In genomic region chr16:70760221-70760620, GRCh38 we compare ENCODE assay signal across 16 cellular contexts. TPM values are rescaled to one million over a fixed set of nuclear protein-coding genes. Genes with fewer than 3 reads are reported as not detected.
A peak's percentile ranks its signal among the peaks of the same experiment; 100 is the strongest.
DNase-seq lines count a peak whose midpoint lies in the region; ATAC-seq, FAIRE-seq and TF ChIP-seq lines count a peak whose summit lies in the region.
"Had no signal": no experiment of that assay in that cellular context is flagged by ENCODE, and none has a peak within 500 bp of the region (broad histone marks: within the 10 kb centered on the region; RNA-seq: fewer than 3 reads in every experiment).

No MANE protein-coding gene starts in this region.

- ATAC-seq in SK-N-SH treated with all-trans-retinoic acid at 6 μM for 48 hours, result no peak; the same call in 2 of the 3 replicates
- ATAC-seq in activated T-helper 17 cell treated with anti-CD3 and anti-CD28 coated beads, Interleukin-2, amount 50 U/mL, for 72 hours (replicated peaks), result no peak
- ATAC-seq: effector memory CD8-positive, alpha-beta T cell had no signal

- no peak for TF ChIP-seq POLR2A in suprapubic skin (IDR thresholded peaks at IDR 0.05)

- 0 out of 2 replicates have a peak overlapping the region, but pooled peaks have one; percentile 17 for H3K9ac ChIP-seq in SK-N-SH
- no peak overlapping the region for H3K9ac ChIP-seq in keratinocyte (ENCODE audit: control insufficient read depth, extremely low read depth, insufficient read depth, low read length)

- peaks cover 44% of the 10 kb centered on the region for H3K36me3 Mint-ChIP-seq in activated T-helper 17 cell treated with anti-CD3 and anti-CD28 coated beads, Interleukin-2, amount 50 U/mL, for 72 hours (ENCODE audit: low read depth)

- CTCF ChIA-PET in SK-N-SH (lab: Yijun Ruan, JAX), result interaction anchor here (1.1 to 6.8 kb wide), 4 partner anchors 10 to 81 kb away, joined by 3 to 54 read pairs (median 3); no protein-coding TSS in a partner anchor

- H3K9me3 ChIP-seq in SK-N-SH (no peaks in the 10 kb centered on the region), keratinocyte (ENCODE audit: control insufficient read depth, low read depth, low read length) (no peaks in the 10 kb centered on the region), suprapubic skin (no peaks in the 10 kb centered on the region), ascending aorta (no peaks in the 10 kb centered on the region)
- H3K9me3 ChIP-seq: right atrium auricular region, SJSA1 had no signal

- FAIRE-seq in keratinocyte (lab: Jason Lieb, UNC), result peak; percentile 56

- H3K27me3 Mint-ChIP-seq in activated T-helper 17 cell treated with anti-CD3 and anti-CD28 coated beads, Interleukin-2, amount 50 U/mL, for 72 hours, result no peaks in the 10 kb centered on the region
- H3K27me3 Mint-ChIP-seq: effector memory CD8-positive, alpha-beta T cell; naive B cell had no signal

- peaks cover 20% of the 10 kb centered on the region for H3F3A ChIP-seq in SK-N-SH (replicated peaks; ENCODE audit: insufficient read depth)

- H3K4me3 ChIP-seq in SK-N-SH (ENCODE audit: low read depth in 2 of 2, low read length in 1 of 2), result no peak overlapping the region
- H3K4me3 ChIP-seq in keratinocyte (ENCODE audit: control insufficient read depth in 2 of 3, extremely low read depth in 1 of 3, insufficient read depth in 2 of 3, low read depth in 1 of 3, low read length in 3 of 3), result peak overlapping the region in 1 of 3 experiments; percentile 30
- H3K4me3 ChIP-seq in suprapubic skin, result no peak overlapping the region
- H3K4me3 ChIP-seq in ascending aorta, result no peak overlapping the region
- H3K4me3 ChIP-seq: right atrium auricular region, SJSA1 had no signal

- no peak for TF ChIP-seq RAD21 in SK-N-SH (IDR thresholded peaks at IDR 0.05; ENCODE audit: low read length)

- no peaks in the 10 kb centered on the region for H3K9me3 Mint-ChIP-seq in activated T-helper 17 cell treated with anti-CD3 and anti-CD28 coated beads, Interleukin-2, amount 50 U/mL, for 72 hours
- H3K9me3 Mint-ChIP-seq: effector memory CD8-positive, alpha-beta T cell; naive B cell had no signal

- TF ChIP-seq CTCF in SK-N-SH (IDR thresholded peaks at IDR 0.05) (no peak), keratinocyte (optimal IDR thresholded peaks at IDR 0.05 in 1 of 3, IDR thresholded peaks at IDR 0.05 in 1 of 3, conservative IDR thresholded peaks at IDR 0.05 in 1 of 3; ENCODE audit: extremely low read depth in 1 of 3, insufficient read depth in 2 of 3, low read length in 3 of 3) (no peak), suprapubic skin (IDR thresholded peaks at IDR 0.05) (no peak), ascending aorta (IDR thresholded peaks at IDR 0.05) (no peak)

- dilution Hi-C loops in keratinocyte (cut with MboI; ENCODE audit: extremely low pct_ligation_motif_present, low sequenced_read_pairs), result no loop called here

- peak overlapping the region; percentile 59 for H3K4me2 ChIP-seq in SK-N-SH
- H3K4me2 ChIP-seq in keratinocyte (ENCODE audit: control insufficient read depth, extremely low read depth, insufficient read depth, low read depth, low read length), result peak overlapping the region; percentile 77

- H3K27ac Mint-ChIP-seq in activated T-helper 17 cell treated with anti-CD3 and anti-CD28 coated beads, Interleukin-2, amount 50 U/mL, for 72 hours, result peak overlapping the region; percentile 48

- H3K36me3 ChIP-seq in SK-N-SH (replicated peaks in 1 of 2; ENCODE audit: control insufficient read depth in 1 of 2, insufficient read depth in 2 of 2, low read length in 1 of 2) (peaks cover 4 to 33% of the 10 kb centered on the region in 2 experiments), keratinocyte (ENCODE audit: control insufficient read depth in 2 of 2, extremely low read depth in 1 of 2, insufficient read depth in 2 of 2, low read length in 2 of 2) (peaks cover 16 to 30% of the 10 kb centered on the region in 2 experiments), suprapubic skin (peaks cover 41% of the 10 kb centered on the region), ascending aorta (peaks cover 21 to 37% of the 10 kb centered on the region in 2 donors)

- WGBS in SK-N-SH (ENCODE audit: low lambda C conversion rate), result 73% methylated on average over 3 of the region's 3 CpGs
- WGBS in suprapubic skin, result 70% methylated on average over 3 of the region's 3 CpGs

- H3K4me1 ChIP-seq in SK-N-SH (ENCODE audit: control insufficient read depth in 1 of 2, insufficient read depth in 2 of 2, low read depth in 1 of 2, low read length in 1 of 2) (peaks cover 4 to 20% of the 10 kb centered on the region in 2 experiments; a peak in 3 of 4 replicates), keratinocyte (ENCODE audit: control insufficient read depth, extremely low read depth, insufficient read depth, low read length) (peaks cover 34% of the 10 kb centered on the region), suprapubic skin (peaks cover 40% of the 10 kb centered on the region), ascending aorta (peaks cover 0 to 13% of the 10 kb centered on the region in 2 donors)

- no peak overlapping the region for H2AFZ ChIP-seq in SK-N-SH (ENCODE audit: low read depth)
- H2AFZ ChIP-seq in keratinocyte (ENCODE audit: control insufficient read depth, low read length), result no peak overlapping the region

- H3K4me1 Mint-ChIP-seq in activated T-helper 17 cell treated with anti-CD3 and anti-CD28 coated beads, Interleukin-2, amount 50 U/mL, for 72 hours, result no peaks in the 10 kb centered on the region
- H3K4me1 Mint-ChIP-seq: naive B cell had no signal

- no peaks in the 10 kb centered on the region for H3K9me1 ChIP-seq in keratinocyte (ENCODE audit: control insufficient read depth, extremely low read depth, insufficient read depth, low read length)

- H4K20me1 ChIP-seq in SK-N-SH (ENCODE audit: insufficient read depth) (no peaks in the 10 kb centered on the region), keratinocyte (ENCODE audit: control insufficient read depth, extremely low read depth, insufficient read depth, low read length) (no peaks in the 10 kb centered on the region)

- H3K9me2 ChIP-seq in SK-N-SH, result no peaks in the 10 kb centered on the region

- H3K79me2 ChIP-seq in SK-N-SH (ENCODE audit: insufficient read depth), result no peaks in the 10 kb centered on the region
- no peaks in the 10 kb centered on the region for H3K79me2 ChIP-seq in keratinocyte (ENCODE audit: control insufficient read depth, insufficient read depth, low read length)

- TF ChIP-seq EP300 in SK-N-SH (IDR thresholded peaks at IDR 0.05; ENCODE audit: borderline replicate concordance in 1 of 2, low read depth in 1 of 2, low read length in 1 of 2) (no peak), suprapubic skin (IDR thresholded peaks at IDR 0.05) (no peak)

- H3K27me3 ChIP-seq in SK-N-SH (ENCODE audit: insufficient read depth) (no peaks in the 10 kb centered on the region), keratinocyte (ENCODE audit: control insufficient read depth, extremely low read depth, insufficient read depth, low read length) (no peaks in the 10 kb centered on the region), suprapubic skin (no peaks in the 10 kb centered on the region), ascending aorta (no peaks in the 10 kb centered on the region)
- H3K27me3 ChIP-seq: right atrium auricular region, SJSA1 had no signal

- peak overlapping the region; percentile 43 to 80 for H3K27ac ChIP-seq in SK-N-SH (ENCODE audit: low read depth in 2 of 2, low read length in 1 of 2)
- H3K27ac ChIP-seq in keratinocyte (ENCODE audit: control insufficient read depth, insufficient read depth, low read length), result peak overlapping the region; percentile 59
- peak overlapping the region; percentile 30 for H3K27ac ChIP-seq in suprapubic skin
- H3K27ac ChIP-seq in ascending aorta, result no peak overlapping the region
- H3K27ac ChIP-seq: 22Rv1, right atrium auricular region, SJSA1, VCaP had no signal

- POLR2A ChIA-PET in SK-N-SH (lab: Yijun Ruan, JAX), result no interaction called here

- no peak overlapping the region for H3K4me3 Mint-ChIP-seq in activated T-helper 17 cell treated with anti-CD3 and anti-CD28 coated beads, Interleukin-2, amount 50 U/mL, for 72 hours
- H3K4me3 Mint-ChIP-seq: effector memory CD8-positive, alpha-beta T cell; naive B cell had no signal

- DNase-seq in SK-N-SH (no peak), keratinocyte (ENCODE audit: low read depth, low spot score) (no peak), suprapubic skin (ENCODE audit: low spot score in 2 of 2) (no peak), ascending aorta (ENCODE audit: low spot score in 2 of 2) (no peak), HuH-7.5 (ENCODE audit: low spot score) (no peak), EL (no peak)
- DNase-seq: COR-L47; effector memory CD8-positive, alpha-beta T cell; naive B cell; NCI-H2081 had no signal

- intact Hi-C loops in ascending aorta (cut with DNase I), result no loop called here

TF ChIP-seq in SK-N-SH, 30 proteins besides CTCF, POLR2A, EP300 and RAD21 (continues in another document):
- TF ChIP-seq RXRA (IDR thresholded peaks at IDR 0.05; ENCODE audit: borderline replicate concordance, low read depth), result no peak
- no peak for TF ChIP-seq MXI1 (IDR thresholded peaks at IDR 0.05; ENCODE audit: low read depth, low read length)
- no peak for TF ChIP-seq ELF1 (IDR thresholded peaks at IDR 0.05)
- TF ChIP-seq SMC3 (IDR thresholded peaks at IDR 0.05; ENCODE audit: low read depth, low read length), result no peak
- TF ChIP-seq EZH2phosphoT487 (IDR thresholded peaks at IDR 0.05; ENCODE audit: borderline replicate concordance, low read depth), result no peak

RNA-seq across cellular contexts. Expression of gene VAC14, which starts 40.7 kb away (rescaled TPM):
- polyA plus RNA-seq in SK-N-SH (2012; rRNA removed) (30.9 and 33.2 TPM in 2 replicates), keratinocyte (15.9 to 26.4 TPM (median 20.0 TPM) in 3 replicates)
- polyA plus RNA-seq in SK-N-SH (2012; cell fraction: cytosol; rRNA removed), result 12.9 and 21.9 TPM in 2 replicates
- polyA plus RNA-seq in SK-N-SH (2012; cell fraction: nucleus; rRNA removed), result 48.4 and 53.9 TPM in 2 replicates
- 10 to 100 TPM; 22.4 to 34.9 TPM for total RNA-seq in activated T-helper 17 cell treated with anti-CD3 and anti-CD28 coated beads, Interleukin-2, amount 50 U/mL, for 72 hours
- polyA plus RNA-seq in keratinocyte (2011; ENCODE audit: low read depth), result 9.5 TPM
- polyA plus RNA-seq in keratinocyte (2011; cell fraction: cytosol; rRNA removed), result 20.2 and 30.3 TPM in 2 replicates
- polyA plus RNA-seq in keratinocyte (2011; cell fraction: nucleus; rRNA removed), result 24.5 and 33.5 TPM in 2 replicates
- polyA plus RNA-seq in keratinocyte (2012; ENCODE audit: low replicate concordance), result 26.2 and 28.8 TPM in 2 replicates
- 31.6 to 58.4 TPM (median 32.4 TPM) in 3 replicates for polyA minus RNA-seq in keratinocyte
- polyA minus RNA-seq in keratinocyte (2011; cell fraction: cytosol; rRNA and poly(A)+ RNA removed), result 29.4 TPM
- 29.8 and 32.3 TPM in 2 replicates for polyA minus RNA-seq in keratinocyte (2011; cell fraction: nucleus; rRNA and poly(A)+ RNA removed)
- total RNA-seq in suprapubic skin (10 to 100 TPM; 39.5 to 65.5 (median 45.4) TPM), ascending aorta (75.1 TPM)

Comparison
In these comparisons a context has a peak if more than half of its experiments do, and no peak if none do; other contexts are left out.
1. H3K27ac ChIP-seq: peak in SK-N-SH (2 of 2), keratinocyte (single experiment) and suprapubic skin (single experiment); none in ascending aorta (0 of 2).